22 cellular contexts compared by ENCODE assay signal in genomic region chr12:5487971-5488955, GRCh38. TPM values are rescaled to one million over a fixed set of nuclear protein-coding genes. Genes with fewer than 3 reads are reported as not detected.
A peak's percentile ranks its signal among the peaks of the same experiment; 100 is the strongest.
DNase-seq lines count a peak whose midpoint lies in the region; FAIRE-seq and TF ChIP-seq lines count a peak whose summit lies in the region.
"Had no signal": no experiment of that assay in that cellular context is flagged by ENCODE, and none has a peak within 500 bp of the region (broad histone marks: within the 10 kb centered on the region; RNA-seq: fewer than 3 reads in every experiment).

No MANE protein-coding gene starts in this region.

- no peaks in the 10 kb centered on the region for H3K79me2 ChIP-seq in H1 (ENCODE audit: control insufficient read depth in 1 of 2, insufficient read depth in 2 of 2, low read length in 2 of 2)

- H3K4me2 ChIP-seq in H1 (ENCODE audit: insufficient read depth in 1 of 2, low read depth in 2 of 2, low read length in 2 of 2) = no peak overlapping the region

- H2BK20ac ChIP-seq in H1 (ENCODE audit: low read length) = no peak overlapping the region

- POLR2A ChIA-PET in H1 (lab: Charles Lee; ENCODE audit: partially characterized antibody) = no interaction called here

- no peaks in the 10 kb centered on the region for H3K36me3 ChIP-seq in H1 (ENCODE audit: control insufficient read depth in 2 of 4, insufficient read depth in 4 of 4, low read length in 3 of 4)
- H3K36me3 ChIP-seq in breast epithelium = no peaks in the 10 kb centered on the region
- H3K36me3 ChIP-seq: Peyer's patch, sigmoid colon had no signal

- no peak overlapping the region for H2BK15ac ChIP-seq in H1 (ENCODE audit: low read length)

- H3K4me3 ChIP-seq in H1 (ENCODE audit: extremely low read depth in 1 of 4, insufficient read depth in 2 of 4, low read depth in 3 of 4, low read length in 4 of 4) (no peak overlapping the region), breast epithelium (no peak overlapping the region)
- H3K4me3 ChIP-seq: Peyer's patch, sigmoid colon had no signal

- H3K56ac ChIP-seq in H1 (replicated peaks; ENCODE audit: insufficient read length, low read depth, low read length) = no peak overlapping the region

- peak; percentile 42 for DNase-seq in D341Med (ENCODE audit: low spot score)
- DNase-seq in NCI-H524 treated with DMSO at 0.1 percent for 48 hours (lab: John Stamatoyannopoulos, UW) = peak; percentile 21
- DNase-seq in H1 (ENCODE audit: low read depth in 1 of 2, low spot score in 2 of 2) = no peak
- peak; percentile 9 for DNase-seq in myocyte (ENCODE audit: low read depth)
- no peak for DNase-seq in breast epithelium (ENCODE audit: low spot score in 2 of 2)
- DNase-seq in activated gamma-delta T cell (lab: John Stamatoyannopoulos, UW) = no peak
- no peak for DNase-seq in cerebellum (ENCODE audit: low spot score)
- no peak for DNase-seq in NCI-H446 treated with DMSO at 0.1 percent for 48 hours (lab: John Stamatoyannopoulos, UW)
- DNase-seq: activated CD4-positive, alpha-beta T cell treated with anti-CD3 and anti-CD28 coated beads, Interleukin-2, amount 50 U/mL, for 4 hours; activated naive CD8-positive, alpha-beta T cell treated with anti-CD3 and anti-CD28 coated beads, Interleukin-2, amount 10 ng/mL, durations not matched to agents 7 days and 5 days; activated T-cell treated with anti-CD3 and anti-CD28 coated beads, Interleukin-2, amount 50 U/mL, for 48 hours; HCEC 1CT; mesendoderm; NCI-H1694 treated with DMSO at 0.1 percent for 48 hours; NCI-H526 treated with DMSO at 0.1 percent for 48 hours; occipital lobe; Peyer's patch; sigmoid colon; stimulated activated CD4-positive, alpha-beta T cell treated with anti-CD3 and anti-CD28 coated beads, Interleukin-4, amount 100 ng/mL, for 1 hour had no signal

- no peak overlapping the region for H4K91ac ChIP-seq in H1 (replicated peaks; ENCODE audit: insufficient read length, low read length)

- 89% methylated on average over 8 of the region's 8 CpGs; no CpG with 5 or more reads in 1 of the 2 experiments for WGBS in H1 (ENCODE audit: extremely low coverage in 1 of 2, insufficient coverage in 1 of 2, insufficient read length in 1 of 2, insufficient replicate concordance in 2 of 2, low coverage in 1 of 2, low lambda C conversion rate in 2 of 2, missing lambda C conversion rate in 1 of 2), 2 experiments

- TF ChIP-seq RAD21 in H1 (IDR thresholded peaks at IDR 0.05 in 1 of 2, conservative IDR thresholded peaks at IDR 0.05 in 1 of 2; ENCODE audit: low read depth in 2 of 2, low read length in 2 of 2) = no peak

- TF ChIP-seq CTCF in H1 (IDR thresholded peaks at IDR 0.05; ENCODE audit: control extremely low read depth in 1 of 3, insufficient read depth in 1 of 3, low read depth in 1 of 3, low read length in 3 of 3) (no peak), breast epithelium (IDR thresholded peaks at IDR 0.05) (no peak)

- H3K14ac ChIP-seq in H1 (ENCODE audit: insufficient read length) = no peak overlapping the region

- H4K5ac ChIP-seq in H1 (ENCODE audit: insufficient read length, low read depth, low read length) = no peak overlapping the region

- no peak overlapping the region for H2AK5ac ChIP-seq in H1 (ENCODE audit: low read depth, low read length)

- no peaks in the 10 kb centered on the region for H3K4me1 ChIP-seq in H1 (replicated peaks in 1 of 4; ENCODE audit: control insufficient read depth in 3 of 4, insufficient read depth in 4 of 4, low read length in 3 of 4)
- H3K4me1 ChIP-seq in breast epithelium = no peaks in the 10 kb centered on the region
- H3K4me1 ChIP-seq: Peyer's patch, sigmoid colon had no signal

- H4K8ac ChIP-seq in H1 (ENCODE audit: extremely low read depth, insufficient read depth, low read length) = no peak overlapping the region

- H3K23ac ChIP-seq in H1 (ENCODE audit: insufficient read length) = peak overlapping the region; percentile 93

- FAIRE-seq in H1 (lab: Jason Lieb, UNC) = no peak
- FAIRE-seq: islet of Langerhans had no signal

- CTCF ChIA-PET in H1 (lab: Charles Lee; ENCODE audit: partially characterized antibody) = interaction anchor here (1.0 to 2.4 kb wide), 5 partner anchors 23 to 161 kb away, joined by 3 to 10 read pairs (median 3); no protein-coding TSS in a partner anchor

- no peak overlapping the region for H3K9ac ChIP-seq in H1 (replicated peaks in 1 of 4; ENCODE audit: extremely low read depth in 1 of 4, low read depth in 3 of 4, low read length in 3 of 4)

- no peak overlapping the region for H3K18ac ChIP-seq in H1 (ENCODE audit: extremely low read depth, low read length)

- no peak overlapping the region for H2AFZ ChIP-seq in H1 (ENCODE audit: low read length)

- H3K23me2 ChIP-seq in H1 (ENCODE audit: low read depth, low read length) = no peaks in the 10 kb centered on the region

- no peak overlapping the region for H2BK5ac ChIP-seq in H1 (ENCODE audit: low read depth, low read length)

- peaks cover 0 to 2% of the 10 kb centered on the region in 2 experiments for H4K20me1 ChIP-seq in H1 (replicated peaks in 1 of 2; ENCODE audit: control insufficient read depth in 1 of 2, insufficient read depth in 2 of 2, low read length in 2 of 2)

- H3K27me3 ChIP-seq in H1 (replicated peaks in 1 of 4; ENCODE audit: control insufficient read depth in 3 of 4, extremely low read depth in 1 of 4, insufficient read depth in 3 of 4, low read length in 3 of 4) (no peaks in the 10 kb centered on the region), breast epithelium (no peaks in the 10 kb centered on the region)
- H3K27me3 ChIP-seq: Peyer's patch, sigmoid colon had no signal

- H2BK12ac ChIP-seq in H1 (ENCODE audit: low read depth, low read length) = no peak overlapping the region

- no peak for TF ChIP-seq POLR2A in H1 (IDR thresholded peaks at IDR 0.05; ENCODE audit: control extremely low read depth in 1 of 2, low read depth in 2 of 2, low read length in 2 of 2)
- TF ChIP-seq POLR2A in breast epithelium (IDR thresholded peaks at IDR 0.05) = no peak

- intact Hi-C loops in breast epithelium (cut with DNase I; ENCODE audit: low total_unique reads) = no loop called here

- TF ChIP-seq EP300 in H1 (IDR thresholded peaks at IDR 0.05; ENCODE audit: borderline replicate concordance in 1 of 2, low read depth in 2 of 2, low read length in 2 of 2) = no peak

- H3K79me1 ChIP-seq in H1 (ENCODE audit: low read depth, low read length) = no peaks in the 10 kb centered on the region

- no peak overlapping the region for H2BK120ac ChIP-seq in H1 (replicated peaks; ENCODE audit: low read depth, low read length)

- no peak overlapping the region for H3K4ac ChIP-seq in H1 (replicated peaks; ENCODE audit: insufficient read length, low read depth, low read length)

- no peaks in the 10 kb centered on the region for H3K9me3 ChIP-seq in H1 (ENCODE audit: insufficient read depth in 2 of 2, low read depth in 1 of 2, low read length in 1 of 2)
- no peaks in the 10 kb centered on the region for H3K9me3 ChIP-seq in breast epithelium
- H3K9me3 ChIP-seq: Peyer's patch, sigmoid colon had no signal

- H3K27ac ChIP-seq in H1 (ENCODE audit: low read depth, low read length) (no peak overlapping the region), breast epithelium (no peak overlapping the region)

TF ChIP-seq in H1, 55 proteins besides CTCF, POLR2A, EP300 and RAD21:
- TF ChIP-seq SP4 (IDR thresholded peaks at IDR 0.05; ENCODE audit: low read length) (no peak), SP1 (IDR thresholded peaks at IDR 0.05; ENCODE audit: low read depth, low read length) (no peak), SRF (IDR thresholded peaks at IDR 0.05; ENCODE audit: low read depth, low read length) (no peak), TAF7 (optimal IDR thresholded peaks at IDR 0.05; ENCODE audit: borderline replicate concordance, low read depth, low read length) (no peak), RBBP5 (IDR thresholded peaks at IDR 0.05; ENCODE audit: borderline replicate concordance, low read depth, low read length) (no peak), SIRT6 (IDR thresholded peaks at IDR 0.05; ENCODE audit: low read length) (no peak), JUND (IDR thresholded peaks at IDR 0.05; ENCODE audit: low read length) (no peak), YY1 (IDR thresholded peaks at IDR 0.05; ENCODE audit: low read depth, low read length) (no peak), MAFK (IDR thresholded peaks at IDR 0.05; ENCODE audit: low read depth, low read length) (no peak), CBX8 (IDR thresholded peaks at IDR 0.05; ENCODE audit: borderline replicate concordance, low read depth, low read length) (no peak), RNF2 (IDR thresholded peaks at IDR 0.05; ENCODE audit: borderline replicate concordance, low read depth, low read length, missing control alignments, poor library complexity, severe bottlenecking) (no peak), CHD2 (IDR thresholded peaks at IDR 0.05; ENCODE audit: low read length) (no peak)

RNA-seq across cellular contexts. Expression of gene NTF3, which starts 56.4 kb away (rescaled TPM):
- 1.2 and 2.3 TPM in 2 replicates for total RNA-seq in H1 (2021; fragmentation: NEBNext Ultra II Directional; extraction: Animal tissue kit (Norgen Biotek cat#: 25700))
- polyA plus RNA-seq in H1 (2011; rRNA removed) = 1.4 and 1.5 TPM in 2 replicates
- 2.2 TPM for polyA plus RNA-seq in H1 (2011; cell fraction: cytosol; rRNA removed)
- 3.0 TPM for polyA plus RNA-seq in H1 (2011; cell fraction: nucleus; rRNA removed)
- 1.5 to 2.0 TPM (median 1.6 TPM) in 4 replicates for polyA plus RNA-seq in H1 (2012, experiment 1 of 2)
- 0.94 TPM for polyA plus RNA-seq in H1 (2012, experiment 2 of 2)
- 0.45 TPM for polyA plus RNA-seq in H1 (2013, experiment 1 of 2)
- 0.53 TPM for polyA plus RNA-seq in H1 (2013, experiment 2 of 2)
- polyA minus RNA-seq in H1 (2011; rRNA and poly(A)+ RNA removed) = 2.2 and 2.3 TPM in 2 replicates
- 1.5 TPM for polyA minus RNA-seq in H1 (2011; cell fraction: cytosol; rRNA and poly(A)+ RNA removed)
- 4.7 TPM for polyA minus RNA-seq in H1 (2011; cell fraction: nucleus; rRNA and poly(A)+ RNA removed)
- total RNA-seq in myocyte (1.0 and 1.9 TPM in 2 replicates), breast epithelium (1 to 10 TPM in 1 of 3 donors, under 1 TPM in 1, not detected in 1; 0.88 to 1.3 TPM), cerebellum (17.1 TPM)
- polyA plus RNA-seq in myocyte (2012) = 9.4 TPM
- total RNA-seq: activated naive CD8-positive, alpha-beta T cell treated with anti-CD3 and anti-CD28 coated beads, Interleukin-2, amount 10 ng/mL, durations not matched to agents 7 days and 5 days; glomerular endothelial cell; HT1080 had no signal

Comparison
In these comparisons a context has a peak if more than half of its experiments do, and no peak if none do; other contexts are left out.
1. DNase-seq: peak in D341Med (single experiment), NCI-H524 treated with DMSO at 0.1 percent for 48 hours (single experiment) and myocyte (single experiment); none in H1 (0 of 2), breast epithelium (0 of 2), activated gamma-delta T cell (single experiment), cerebellum (single experiment) and NCI-H446 treated with DMSO at 0.1 percent for 48 hours (single experiment).